In the genomic region with DNA sequence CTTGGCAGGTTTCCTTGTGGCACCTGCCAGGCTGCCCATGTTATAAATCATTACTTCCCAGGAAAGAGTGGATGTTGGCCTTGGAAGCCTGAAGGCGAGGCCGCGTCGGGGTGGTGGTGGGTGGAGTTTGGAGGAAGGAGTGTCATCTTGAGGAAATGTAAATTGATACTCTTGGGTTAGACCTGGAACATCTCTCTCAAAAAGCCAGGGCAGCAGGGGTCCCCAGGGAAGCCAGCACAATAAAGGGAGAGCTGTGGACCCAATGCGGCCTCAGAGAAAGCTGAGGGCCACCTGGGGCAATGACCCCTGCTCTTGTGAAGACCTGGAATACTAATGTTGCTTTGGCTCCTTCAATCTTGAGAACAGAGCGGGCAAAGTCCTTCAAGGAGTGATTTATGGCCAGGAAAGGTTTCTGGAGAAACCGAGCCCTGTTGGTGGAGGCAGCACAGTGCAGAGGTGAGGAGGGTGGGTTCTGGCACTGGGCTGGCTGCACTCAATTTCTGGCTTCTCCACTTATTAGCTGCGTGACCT, we compare ENCODE assay signal across 11 cellular contexts. TPM values are rescaled to one million over a fixed set of nuclear protein-coding genes. Genes with fewer than 3 reads are reported as not detected.
DNase-seq lines count a peak whose midpoint lies in the region; FAIRE-seq lines count a peak whose summit lies in the region.
"Had no signal": no experiment of that assay in that cellular context is flagged by ENCODE, and none has a peak within 500 bp of the region (broad histone marks: within the 10 kb centered on the region; RNA-seq: fewer than 3 reads in every experiment).

No MANE protein-coding gene starts in this region.

- no peaks in the 10 kb centered on the region for H3K9me3 ChIP-seq in iPS DF 6.9 (ENCODE audit: control insufficient read depth, insufficient read depth, low read length)
- no peaks in the 10 kb centered on the region for H3K9me3 ChIP-seq in small intestine (ENCODE audit: control insufficient read depth, low read depth)

- DNase-seq in GM03348 (ENCODE audit: low spot score) (peak; percentile 17), NCI-H187 treated with DMSO at 0.1 percent for 48 hours (lab: John Stamatoyannopoulos, UW) (peak; percentile 61), iPS DF 6.9 (ENCODE audit: low read depth, low spot score) (peak; percentile 29), small intestine (peak; percentile 94), NCI-H226 (no peak), NCI-H1694 treated with DMSO at 0.1 percent for 48 hours (lab: John Stamatoyannopoulos, UW) (no peak)
- no peak for DNase-seq in stimulated activated CD4-positive, alpha-beta T cell treated with anti-CD3 and anti-CD28 coated beads, Interleukin-2, amount 100 ng/mL, for 24 hours
- DNase-seq: activated effector memory CD4-positive, alpha-beta T cell treated with Interleukin-2 at 50 U/mL for 16 hours; dorsolateral prefrontal cortex; NCI-H1694; retina had no signal

- FAIRE-seq in small intestine (lab: Jason Lieb, UNC), result no peak

- no CpG with 5 or more reads among the region's 8 CpGs for WGBS in iPS DF 6.9 (ENCODE audit: insufficient coverage, insufficient read length)
- WGBS in small intestine, 3 donors, result 14 to 41% (median 28%) methylated on average over 8 of the region's 8 CpGs

- no peak overlapping the region for H3K27ac ChIP-seq in iPS DF 6.9 (ENCODE audit: low read length)
- peak overlapping the region; percentile 58 to 91 for H3K27ac ChIP-seq in small intestine (ENCODE audit: low read depth in 1 of 2, low read length in 1 of 2)
- H3K27ac ChIP-seq: dorsolateral prefrontal cortex had no signal

- H3K4me1 ChIP-seq in iPS DF 6.9 (ENCODE audit: control insufficient read depth, insufficient read depth, low read length) (peaks cover 7% of the 10 kb centered on the region; the same call in 1 of the 2 replicates), small intestine (ENCODE audit: control insufficient read depth in 2 of 2, insufficient read depth in 1 of 2, low read depth in 1 of 2, low read length in 1 of 2) (peaks cover 5 to 6% of the 10 kb centered on the region in 2 donors)

- H3K27me3 ChIP-seq in iPS DF 6.9 (ENCODE audit: control insufficient read depth, insufficient read depth, low read length) (no peaks in the 10 kb centered on the region), small intestine (ENCODE audit: control insufficient read depth in 2 of 2, insufficient read depth in 2 of 2, low read length in 2 of 2) (no peaks in the 10 kb centered on the region)
- H3K27me3 ChIP-seq: dorsolateral prefrontal cortex had no signal

- H3K4me3 ChIP-seq in iPS DF 6.9 (ENCODE audit: low read length) (no peak overlapping the region), small intestine (ENCODE audit: low read depth in 1 of 2, low read length in 2 of 2) (no peak overlapping the region)
- H3K4me3 ChIP-seq: dorsolateral prefrontal cortex had no signal

- H3K36me3 ChIP-seq in iPS DF 6.9 (ENCODE audit: control insufficient read depth, insufficient read depth, low read length), result no peaks in the 10 kb centered on the region
- H3K36me3 ChIP-seq in small intestine (ENCODE audit: control insufficient read depth in 2 of 2, insufficient read depth in 2 of 2, low read length in 2 of 2), result no peaks in the 10 kb centered on the region

RNA-seq across cellular contexts. Expression of a gene that starts 26.3 kb away (rescaled TPM):
- polyA plus RNA-seq in small intestine, result 10 to 100 TPM; 40.4 to 50.0 (median 40.9) TPM

Comparison
In these comparisons a context has a peak if more than half of its experiments do, and no peak if none do; other contexts are left out.
1. DNase-seq: peak in GM03348 (single experiment), NCI-H187 treated with DMSO at 0.1 percent for 48 hours (single experiment), iPS DF 6.9 (single experiment) and small intestine (single experiment); none in stimulated activated CD4-positive, alpha-beta T cell treated with anti-CD3 and anti-CD28 coated beads, Interleukin-2, amount 100 ng/mL, for 24 hours (0 of 2), NCI-H226 (single experiment) and NCI-H1694 treated with DMSO at 0.1 percent for 48 hours (single experiment).